21 cellular contexts compared by ENCODE assay signal in genomic region chr12:124761056-124761455, GRCh38.
DNase-seq lines count a peak whose midpoint lies in the region; ATAC-seq and TF ChIP-seq lines count a peak whose summit lies in the region.
"Had no signal": no experiment of that assay in that cellular context is flagged by ENCODE, and none has a peak within 500 bp of the region (broad histone marks: within the 10 kb centered on the region; RNA-seq: fewer than 3 reads in every experiment).

No MANE protein-coding gene starts in this region.

- H3K14ac ChIP-seq in mesenchymal stem cell (ENCODE audit: low read length in 2 of 2): no peak overlapping the region

- intact Hi-C loops in thyroid gland (cut with DNase I): loop anchor here (10.0 kb wide), 2 partner anchors 276 to 406 kb away; no protein-coding TSS in a partner anchor

- H3K4ac ChIP-seq in mesenchymal stem cell (ENCODE audit: low read depth in 1 of 2, low read length in 2 of 2): peak overlapping the region in 1 of 2 experiments; percentile 30

- H3K27me3 ChIP-seq in BLaER1 treated with 17β-estradiol and CSF1 and Interleukin-3, amounts not matched to agents 10 nM and 100 nM: no peaks in the 10 kb centered on the region
- H3K27me3 ChIP-seq in mesenchymal stem cell (ENCODE audit: control insufficient read depth in 1 of 2, insufficient read depth in 1 of 2, low read length in 2 of 2) (peaks cover 0 to 27% of the 10 kb centered on the region in 2 experiments), thyroid gland (no peaks in the 10 kb centered on the region)
- H3K27me3 ChIP-seq: Peyer's patch had no signal

- H2AK5ac ChIP-seq in mesenchymal stem cell (ENCODE audit: low read length, severe bottlenecking): peak overlapping the region; percentile 96

- WGBS in mesenchymal stem cell: 94% methylated on average over 7 of the region's 7 CpGs
- WGBS in thyroid gland, 2 donors: 94 to 99% methylated on average over 5 to 7 of the region's 7 CpGs

- peak overlapping the region; percentile 64 to 99 for H2BK12ac ChIP-seq in mesenchymal stem cell (ENCODE audit: low read length in 2 of 2)

- peaks cover 36% of the 10 kb centered on the region for H3K4me1 Mint-ChIP-seq in activated naive CD4-positive, alpha-beta T cell treated with anti-CD3 and anti-CD28 coated beads, Interleukin-2, amount 50 U/mL, for 24 hours
- no peaks in the 10 kb centered on the region for H3K4me1 Mint-ChIP-seq in activated naive CD4-positive, alpha-beta T cell treated with anti-CD3 and anti-CD28 coated beads, Interleukin-2, amount 10 ng/mL, durations not matched to agents 7 days and 5 days
- peaks cover 56% of the 10 kb centered on the region for H3K4me1 Mint-ChIP-seq in activated naive CD8-positive, alpha-beta T cell treated with anti-CD3 and anti-CD28 coated beads, Interleukin-2, amount 50 U/mL, for 24 hours

- peak overlapping the region; percentile 21 for H2BK120ac ChIP-seq in mesenchymal stem cell (ENCODE audit: low read depth, low read length)

- no peak overlapping the region; a peak in 1 of 20 replicates for H3K4me3 ChIP-seq in BLaER1 treated with 17β-estradiol and CSF1 and Interleukin-3, amounts not matched to agents 10 nM and 100 nM
- H3K4me3 ChIP-seq in mesenchymal stem cell (ENCODE audit: insufficient read depth in 1 of 2, low read depth in 1 of 2, low read length in 2 of 2) (no peak overlapping the region), thyroid gland (replicated peaks in 1 of 3) (no peak overlapping the region)
- H3K4me3 ChIP-seq: Peyer's patch had no signal

- no peaks in the 10 kb centered on the region for H3K79me1 ChIP-seq in mesenchymal stem cell (replicated peaks; ENCODE audit: low read length, poor library complexity, severe bottlenecking)

- DNase-seq in activated naive CD4-positive, alpha-beta T cell treated with anti-CD3 and anti-CD28 coated beads, Interleukin-2, amount 10 ng/mL, durations not matched to agents 7 days and 5 days: no peak
- DNase-seq in activated naive CD8-positive, alpha-beta T cell treated with anti-CD3 and anti-CD28 coated beads, Interleukin-2, amount 50 U/mL, for 24 hours: no peak
- DNase-seq in mesenchymal stem cell (no peak), thyroid gland (no peak)
- DNase-seq: 8988T; AML-193; DMS53; GF-D8; NCI-H1105 treated with DMSO at 0.1 percent for 48 hours; NCI-H2029 treated with DMSO at 0.1 percent for 48 hours; NCI-H345; NCI-H524; NCI-H774; NK-92 treated with Interleukin-12 subunit alpha and Interleukin-12 subunit beta, amount 100 ng/mL, for 24 hours; Peyer's patch had no signal

- no peak for TF ChIP-seq CTCF in thyroid gland (IDR thresholded peaks at IDR 0.05)

- peaks cover 1% of the 10 kb centered on the region for H3K27me3 Mint-ChIP-seq in activated naive CD4-positive, alpha-beta T cell treated with anti-CD3 and anti-CD28 coated beads, Interleukin-2, amount 50 U/mL, for 24 hours
- H3K27me3 Mint-ChIP-seq in activated naive CD4-positive, alpha-beta T cell treated with anti-CD3 and anti-CD28 coated beads, Interleukin-2, amount 10 ng/mL, durations not matched to agents 7 days and 5 days: peaks cover 47% of the 10 kb centered on the region
- peaks cover 28% of the 10 kb centered on the region for H3K27me3 Mint-ChIP-seq in activated naive CD8-positive, alpha-beta T cell treated with anti-CD3 and anti-CD28 coated beads, Interleukin-2, amount 50 U/mL, for 24 hours

- peak overlapping the region; percentile 68 to 98 (median 90); a peak in 19 of 22 replicates for H3K27ac ChIP-seq in BLaER1 treated with 17β-estradiol and CSF1 and Interleukin-3, amounts not matched to agents 10 nM and 100 nM
- no peak overlapping the region for H3K27ac ChIP-seq in mesenchymal stem cell (ENCODE audit: low read length, poor library complexity, severe bottlenecking)
- H3K27ac ChIP-seq in thyroid gland: no peak overlapping the region
- H3K27ac ChIP-seq: KMS-11, Peyer's patch had no signal

- no peak overlapping the region for H3K23ac ChIP-seq in mesenchymal stem cell (ENCODE audit: low read length in 2 of 2)

- no peak overlapping the region for H4K8ac ChIP-seq in mesenchymal stem cell (ENCODE audit: low read length)

- TF ChIP-seq POLR2A in thyroid gland (IDR thresholded peaks at IDR 0.05): no peak

- peaks cover 96 to 100% (median 98%) of the 10 kb centered on the region in 10 experiments for H3K4me1 ChIP-seq in BLaER1 treated with 17β-estradiol and CSF1 and Interleukin-3, amounts not matched to agents 10 nM and 100 nM
- H3K4me1 ChIP-seq in mesenchymal stem cell (ENCODE audit: control insufficient read depth, insufficient read depth, low read depth, low read length) (peaks cover 34% of the 10 kb centered on the region), thyroid gland (peaks cover 0 to 13% of the 10 kb centered on the region in 2 donors)

- peak overlapping the region; percentile 62 for H3K4me3 Mint-ChIP-seq in activated naive CD4-positive, alpha-beta T cell treated with anti-CD3 and anti-CD28 coated beads, Interleukin-2, amount 50 U/mL, for 24 hours
- H3K4me3 Mint-ChIP-seq in activated naive CD4-positive, alpha-beta T cell treated with anti-CD3 and anti-CD28 coated beads, Interleukin-2, amount 10 ng/mL, durations not matched to agents 7 days and 5 days: no peak overlapping the region
- H3K4me3 Mint-ChIP-seq in activated naive CD8-positive, alpha-beta T cell treated with anti-CD3 and anti-CD28 coated beads, Interleukin-2, amount 50 U/mL, for 24 hours: no peak overlapping the region
- H3K4me3 Mint-ChIP-seq: CD14-positive monocyte had no signal

- no peaks in the 10 kb centered on the region for H4K20me1 ChIP-seq in BLaER1 treated with 17β-estradiol and CSF1 and Interleukin-3, amounts not matched to agents 10 nM and 100 nM

- peaks cover 8 to 28% (median 20%) of the 10 kb centered on the region in 11 experiments; a peak in 21 of 22 replicates for H3K9me3 ChIP-seq in BLaER1 treated with 17β-estradiol and CSF1 and Interleukin-3, amounts not matched to agents 10 nM and 100 nM (replicated peaks in 1 of 11)
- peaks cover 9% of the 10 kb centered on the region for H3K9me3 ChIP-seq in mesenchymal stem cell (ENCODE audit: control insufficient read depth, low read length)
- no peaks in the 10 kb centered on the region for H3K9me3 ChIP-seq in thyroid gland

- no peak overlapping the region for H2BK5ac ChIP-seq in mesenchymal stem cell (ENCODE audit: low read depth, low read length, poor library complexity, severe bottlenecking)

- H2BK15ac ChIP-seq in mesenchymal stem cell (ENCODE audit: low read depth, poor library complexity, severe bottlenecking): no peak overlapping the region

- H3K9me3 Mint-ChIP-seq in activated naive CD4-positive, alpha-beta T cell treated with anti-CD3 and anti-CD28 coated beads, Interleukin-2, amount 50 U/mL, for 24 hours: no peaks in the 10 kb centered on the region
- H3K9me3 Mint-ChIP-seq in activated naive CD4-positive, alpha-beta T cell treated with anti-CD3 and anti-CD28 coated beads, Interleukin-2, amount 10 ng/mL, durations not matched to agents 7 days and 5 days: peaks cover 29% of the 10 kb centered on the region
- peaks cover 34% of the 10 kb centered on the region for H3K9me3 Mint-ChIP-seq in activated naive CD8-positive, alpha-beta T cell treated with anti-CD3 and anti-CD28 coated beads, Interleukin-2, amount 50 U/mL, for 24 hours

- H3K4me2 ChIP-seq in BLaER1 treated with 17β-estradiol and CSF1 and Interleukin-3, amounts not matched to agents 10 nM and 100 nM: peak overlapping the region; percentile 83 to 96 (median 92)
- H3K4me2 ChIP-seq in mesenchymal stem cell (ENCODE audit: low read length, poor library complexity, severe bottlenecking): no peak overlapping the region
- H3K4me2 ChIP-seq: KMS-11 had no signal

- peaks cover 0 to 3% (median 0%) of the 10 kb centered on the region in 11 experiments; a peak in 1 of 22 replicates for H3K36me3 ChIP-seq in BLaER1 treated with 17β-estradiol and CSF1 and Interleukin-3, amounts not matched to agents 10 nM and 100 nM
- H3K36me3 ChIP-seq in mesenchymal stem cell (ENCODE audit: control insufficient read depth in 1 of 2, insufficient read depth in 2 of 2, low read depth in 1 of 2, low read length in 2 of 2) (no peaks in the 10 kb centered on the region), thyroid gland (no peaks in the 10 kb centered on the region)
- H3K36me3 ChIP-seq: Peyer's patch had no signal

- peak overlapping the region; percentile 9 to 35 for H3K18ac ChIP-seq in mesenchymal stem cell (ENCODE audit: low read depth in 1 of 2, low read length in 2 of 2)

- peak overlapping the region in 6 of 11 experiments; percentile 68 to 85 (median 76); a peak in 9 of 22 replicates for H3K9ac ChIP-seq in BLaER1 treated with 17β-estradiol and CSF1 and Interleukin-3, amounts not matched to agents 10 nM and 100 nM
- no peak overlapping the region for H3K9ac ChIP-seq in mesenchymal stem cell (ENCODE audit: low read length)
- H3K9ac ChIP-seq: KMS-11 had no signal

- H4K91ac ChIP-seq in mesenchymal stem cell (ENCODE audit: low read length): peak overlapping the region; percentile 22

- no peak overlapping the region for H2AFZ ChIP-seq in mesenchymal stem cell (ENCODE audit: low read depth, low read length)

- no peak for ATAC-seq in activated naive CD8-positive, alpha-beta T cell treated with anti-CD3 and anti-CD28 coated beads, Interleukin-2, amount 50 U/mL, for 24 hours
- ATAC-seq in HG02763 (IDR thresholded peaks at IDR 0.05; ENCODE audit: unreplicated experiment): no peak
- no peak for ATAC-seq in HG02973 (IDR thresholded peaks at IDR 0.05; ENCODE audit: unreplicated experiment)

- peak overlapping the region; percentile 59 for H3K27ac Mint-ChIP-seq in activated naive CD4-positive, alpha-beta T cell treated with anti-CD3 and anti-CD28 coated beads, Interleukin-2, amount 50 U/mL, for 24 hours
- no peak overlapping the region for H3K27ac Mint-ChIP-seq in activated naive CD4-positive, alpha-beta T cell treated with anti-CD3 and anti-CD28 coated beads, Interleukin-2, amount 10 ng/mL, durations not matched to agents 7 days and 5 days
- H3K27ac Mint-ChIP-seq in activated naive CD8-positive, alpha-beta T cell treated with anti-CD3 and anti-CD28 coated beads, Interleukin-2, amount 50 U/mL, for 24 hours: peak overlapping the region; percentile 93

- peaks cover 4% of the 10 kb centered on the region for H3K36me3 Mint-ChIP-seq in activated naive CD4-positive, alpha-beta T cell treated with anti-CD3 and anti-CD28 coated beads, Interleukin-2, amount 50 U/mL, for 24 hours
- peaks cover 8% of the 10 kb centered on the region for H3K36me3 Mint-ChIP-seq in activated naive CD4-positive, alpha-beta T cell treated with anti-CD3 and anti-CD28 coated beads, Interleukin-2, amount 10 ng/mL, durations not matched to agents 7 days and 5 days
- H3K36me3 Mint-ChIP-seq in activated naive CD8-positive, alpha-beta T cell treated with anti-CD3 and anti-CD28 coated beads, Interleukin-2, amount 50 U/mL, for 24 hours (ENCODE audit: low read depth): peaks cover 20% of the 10 kb centered on the region

- CTCF ChIA-PET in activated naive CD4-positive, alpha-beta T cell treated with anti-CD3 and anti-CD28 coated beads, Interleukin-2, amount 10 ng/mL, durations not matched to agents 7 days and 5 days (lab: Charles Lee): interaction anchor here (0.9 to 1.5 kb wide), 3 partner anchors 9 to 291 kb away, joined by 3 to 4 read pairs (median 4); no protein-coding TSS in a partner anchor

Comparison
In these comparisons a context has a peak if more than half of its experiments do, and no peak if none do; other contexts are left out.
1. H3K27ac ChIP-seq: peak in BLaER1 treated with 17β-estradiol and CSF1 and Interleukin-3, amounts not matched to agents 10 nM and 100 nM (11 of 11); none in mesenchymal stem cell (single experiment) and thyroid gland (0 of 3).